ENCODE assay signal across 21 cellular contexts in genomic region chr1:239169276-239169675, GRCh38.
DNase-seq lines count a peak whose midpoint lies in the region; ATAC-seq and TF ChIP-seq lines count a peak whose summit lies in the region.
"Had no signal": no experiment of that assay in that cellular context is flagged by ENCODE, and none has a peak within 500 bp of the region (broad histone marks: within the 10 kb centered on the region; RNA-seq: fewer than 3 reads in every experiment).

No MANE protein-coding gene starts in this region.

- peaks cover 23% of the 10 kb centered on the region for H3K4me1 ChIP-seq in PC-3 (ENCODE audit: insufficient read depth, low read length)
- H3K4me1 ChIP-seq: BLaER1, Caco-2 had no signal

- no TSS peak for BruUV-seq in PC-3 (replicated peaks; lab: Mats Ljungman, UMichigan)

- no peak overlapping the region for H3K4me3 ChIP-seq in PC-3 (ENCODE audit: low read length)
- H3K4me3 ChIP-seq in epithelial cell of esophagus (ENCODE audit: low read length), result no peak overlapping the region
- no peak overlapping the region for H3K4me3 ChIP-seq in lower leg skin (ENCODE audit: low read depth, poor library complexity, severe bottlenecking)
- H3K4me3 ChIP-seq: BLaER1, GM12878 had no signal

- H3K27me3 ChIP-seq in PC-3 (ENCODE audit: low read length), result no peaks in the 10 kb centered on the region
- H3K27me3 ChIP-seq: BLaER1 had no signal

- CTCF ChIA-PET in PC-3 (lab: Charles Lee), result interaction anchor here (0.6 kb wide), 1 partner anchor 1376 kb away, joined by 3 read pairs; no protein-coding TSS in a partner anchor

- TF ChIP-seq POLR2A in lower leg skin (IDR thresholded peaks at IDR 0.05), result no peak

- POLR2A ChIA-PET in PC-3 (lab: Charles Lee; ENCODE audit: unreplicated experiment), result interaction anchor here (0.5 to 0.6 kb wide), 4 partner anchors 14 to 645 kb away, joined by 3 to 6 read pairs (median 4); partner anchors contain the start of gene CHRM3

- peak; percentile 21 for DNase-seq in ELR (ENCODE audit: low read depth)
- DNase-seq in M059J (ENCODE audit: low read depth), result peak; percentile 1
- peak; percentile 97 for DNase-seq in PC-3
- peak; percentile 62 for DNase-seq in epithelial cell of esophagus (ENCODE audit: low read depth)
- DNase-seq in middle frontal gyrus (ENCODE audit: extremely low spot score, low spot score), result no peak
- no peak for DNase-seq in activated gamma-delta T cell treated with Interleukin-2 at 50 U/mL for 16 hours
- no peak for DNase-seq in lower leg skin (ENCODE audit: low spot score in 2 of 2)
- no peak for DNase-seq in KG1 (lab: John Stamatoyannopoulos, UW)
- DNase-seq: Caco-2; CD4-positive, CD25-positive, alpha-beta regulatory T cell; CD8-positive, alpha-beta T cell; DMS153; DND-41; GDM1; GOT3; H7; HCEC 1CT had no signal

- ATAC-seq in PC-3, result peak; percentile 89
- ATAC-seq: CD8-positive, alpha-beta T cell; GM12878 had no signal

- peaks cover 7% of the 10 kb centered on the region for H3F3A ChIP-seq in PC-3 (ENCODE audit: low read length, unreplicated experiment)

- H4K20me1 ChIP-seq in PC-3 (ENCODE audit: low read length), result no peaks in the 10 kb centered on the region
- H4K20me1 ChIP-seq: BLaER1 had no signal

- H3K79me2 ChIP-seq in PC-3 (ENCODE audit: low read length), result no peaks in the 10 kb centered on the region

- intact Hi-C loops in PC-3 (cut with micrococcal nuclease) (loop anchor here (1.0 to 10.0 kb wide), 3 partner anchors 81 to 216 kb away; partner anchors contain the start of gene CHRM3), lower leg skin (cut with DNase I; ENCODE audit: low total_unique reads) (no loop called here)

- 48 to 79% methylated on average over 1 of the region's 1 CpG for WGBS in lower leg skin, 2 donors

- H3K9me2 ChIP-seq in PC-3 (replicated peaks; ENCODE audit: low read length), result no peaks in the 10 kb centered on the region

- H3K4me2 ChIP-seq in PC-3 (ENCODE audit: low read length), result peak overlapping the region; percentile 50
- H3K4me2 ChIP-seq: BLaER1 had no signal

- no peak overlapping the region for H3K9ac ChIP-seq in PC-3 (ENCODE audit: low read length)
- H3K9ac ChIP-seq: BLaER1 had no signal

- TF ChIP-seq CTCF in PC-3 (conservative IDR thresholded peaks at IDR 0.05; ENCODE audit: low read depth, low read length) (no peak), epithelial cell of esophagus (IDR thresholded peaks at IDR 0.05; ENCODE audit: insufficient read depth, low read depth, low read length, missing control alignments) (no peak), lower leg skin (IDR thresholded peaks at IDR 0.05) (no peak)

- no peaks in the 10 kb centered on the region; the same call in 1 of the 2 replicates for H3K9me3 ChIP-seq in PC-3 (ENCODE audit: low read length)
- H3K9me3 ChIP-seq: BLaER1, Caco-2 had no signal

- no peak overlapping the region for H2AFZ ChIP-seq in PC-3 (ENCODE audit: low read length)

- H3K36me3 ChIP-seq in PC-3 (ENCODE audit: low read depth, low read length), result no peaks in the 10 kb centered on the region
- H3K36me3 ChIP-seq: BLaER1 had no signal

- peak overlapping the region; percentile 71 for H3K27ac ChIP-seq in PC-3 (ENCODE audit: low read length)
- H3K27ac ChIP-seq: 22Rv1, BLaER1, C4-2B had no signal

Comparison
In these comparisons a context has a peak if more than half of its experiments do, and no peak if none do; other contexts are left out.
1. DNase-seq: peak in ELR (single experiment), M059J (single experiment), PC-3 (single experiment) and epithelial cell of esophagus (single experiment); none in middle frontal gyrus (single experiment), activated gamma-delta T cell treated with Interleukin-2 at 50 U/mL for 16 hours (single experiment), lower leg skin (0 of 2) and KG1 (single experiment).